18 cellular contexts compared by ENCODE assay signal in the genomic region with DNA sequence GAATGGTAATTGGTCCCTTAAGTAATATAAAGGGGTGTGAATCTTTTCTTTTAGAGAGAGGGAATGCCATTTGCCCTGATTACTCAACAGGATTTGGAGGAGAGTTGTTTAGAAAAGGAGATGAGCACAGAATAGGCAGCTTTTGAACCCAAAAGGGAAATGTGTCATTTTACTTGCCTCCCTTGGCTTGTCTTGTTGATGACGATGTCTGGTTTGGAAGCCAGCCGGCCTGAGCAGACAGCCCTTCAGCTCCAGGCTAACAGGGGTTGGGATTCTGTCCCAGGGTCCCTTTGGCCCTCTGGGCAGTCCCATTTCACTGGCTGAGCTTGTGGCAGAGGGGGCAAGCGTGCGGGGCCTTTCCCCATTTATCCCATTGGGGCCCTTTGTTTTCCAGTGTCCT.
"Had no signal": no experiment of that assay in that cellular context is flagged by ENCODE, and none has a peak within 500 bp of the region (broad histone marks: within the 10 kb centered on the region; RNA-seq: fewer than 3 reads in every experiment).

No MANE protein-coding gene starts in this region.

- H3K4me2 ChIP-seq: hepatocyte had no signal

- ATAC-seq: left lobe of liver had no signal

- H3K27ac ChIP-seq: brain microvascular endothelial cell, hepatocyte had no signal

- H3K4me3 ChIP-seq: hepatocyte, testis, upper lobe of left lung had no signal

- DNase-seq: activated B cell treated with CpG ODN at 0.5 μM for 24 hours; activated CD4-positive, alpha-beta T cell treated with anti-CD3 and anti-CD28 coated beads for 48 hours; activated gamma-delta T cell treated with Interleukin-2 at 50 U/mL for 16 hours; activated naive CD8-positive, alpha-beta T cell treated with anti-CD3 and anti-CD28 coated beads for 36 hours; brain microvascular endothelial cell; cerebellar nuclear complex; effector memory CD4-positive, alpha-beta T cell; islet precursor cell; naive B cell; posterior cingulate gyrus; small intestine; stimulated activated CD4-positive, alpha-beta T cell treated with anti-CD3 and anti-CD28 coated beads, Interleukin-4, amount 100 ng/mL, for 4 hours; stimulated activated CD8-positive, alpha-beta memory T cell treated with anti-CD3 and anti-CD28 coated beads, Interleukin-4, amount 100 ng/mL, for 48 hours; T-helper 2 cell; testis; upper lobe of left lung had no signal

- H3K79me2 ChIP-seq: hepatocyte had no signal

- H3K27me3 ChIP-seq: brain microvascular endothelial cell, hepatocyte, testis, upper lobe of left lung had no signal

- H3K36me3 ChIP-seq: brain microvascular endothelial cell, upper lobe of left lung had no signal

- H2AFZ ChIP-seq: hepatocyte had no signal

- H3K9me3 ChIP-seq: testis, upper lobe of left lung had no signal
